20 cellular contexts compared by ENCODE assay signal in genomic region chr7:148729984-148730733, GRCh38. TPM values are rescaled to one million over a fixed set of nuclear protein-coding genes. Genes with fewer than 3 reads are reported as not detected.
DNase-seq lines count a peak whose midpoint lies in the region; ATAC-seq and TF ChIP-seq lines count a peak whose summit lies in the region.
"Had no signal": no experiment of that assay in that cellular context is flagged by ENCODE, and none has a peak within 500 bp of the region (broad histone marks: within the 10 kb centered on the region; RNA-seq: fewer than 3 reads in every experiment).

No MANE protein-coding gene starts in this region.

- H4K91ac ChIP-seq in mesenchymal stem cell (ENCODE audit: low read length) = no peak overlapping the region

- no peak overlapping the region for H3K4me3 ChIP-seq in mesenchymal stem cell (ENCODE audit: insufficient read depth in 1 of 2, low read depth in 1 of 2, low read length in 2 of 2)
- H3K4me3 ChIP-seq in stomach = no peak overlapping the region
- no peak overlapping the region for H3K4me3 ChIP-seq in HAP-1
- H3K4me3 ChIP-seq: breast epithelium, tibial artery had no signal

- H3K4me1 ChIP-seq in mesenchymal stem cell (ENCODE audit: control insufficient read depth, insufficient read depth, low read depth, low read length) = peaks cover 6% of the 10 kb centered on the region
- H3K4me1 ChIP-seq in stomach = peaks cover 5 to 92% (median 48%) of the 10 kb centered on the region in 4 donors
- no peaks in the 10 kb centered on the region for H3K4me1 ChIP-seq in HAP-1

- TF ChIP-seq CTCF in stomach (IDR thresholded peaks at IDR 0.05) = no peak

- ATAC-seq in HG03159 (IDR thresholded peaks at IDR 0.05; ENCODE audit: unreplicated experiment) (no peak), GM18907 (IDR thresholded peaks at IDR 0.05; ENCODE audit: unreplicated experiment) (no peak)
- ATAC-seq: activated naive CD4-positive, alpha-beta T cell treated with anti-CD3 and anti-CD28 coated beads, Interleukin-2, amount 50 U/mL, for 72 hours; foreskin keratinocyte; left colon; stimulated activated memory B cell treated with anti-CD40 and anti-IgM and Interleukin-4, amounts not matched to agents 10 μg/mL and 1 μg/mL and 100 μg/mL, for 72 hours had no signal

- H3K79me1 ChIP-seq in mesenchymal stem cell (replicated peaks; ENCODE audit: low read length, poor library complexity, severe bottlenecking) = peaks cover 32% of the 10 kb centered on the region

- H3K14ac ChIP-seq in mesenchymal stem cell (ENCODE audit: low read length in 2 of 2) = peak overlapping the region in 1 of 2 experiments; percentile 13

- no peak overlapping the region for H3K4me2 ChIP-seq in mesenchymal stem cell (ENCODE audit: low read length, poor library complexity, severe bottlenecking)

- peak overlapping the region; percentile 16 for H4K8ac ChIP-seq in mesenchymal stem cell (ENCODE audit: low read length)

- TF ChIP-seq POLR2A in stomach (IDR thresholded peaks at IDR 0.05) = no peak

- no peak overlapping the region for H2BK15ac ChIP-seq in mesenchymal stem cell (ENCODE audit: low read depth, poor library complexity, severe bottlenecking)

- in situ Hi-C loops in HAP-1 (cut with MboI; ENCODE audit: low sequenced_read_pairs) = no loop called here

- H3K27ac ChIP-seq in mesenchymal stem cell (ENCODE audit: low read length, poor library complexity, severe bottlenecking) (no peak overlapping the region), stomach (peak overlapping the region in 2 of 5 donors; percentile 7 to 9)
- H3K27ac ChIP-seq: breast epithelium, foreskin keratinocyte, VCaP had no signal

- H3K9ac ChIP-seq in mesenchymal stem cell (ENCODE audit: low read length) = no peak overlapping the region

- no peak overlapping the region for H2AFZ ChIP-seq in mesenchymal stem cell (ENCODE audit: low read depth, low read length)

- no peak overlapping the region for H3K23ac ChIP-seq in mesenchymal stem cell (ENCODE audit: low read length in 2 of 2)

- DNase-seq in AG08395 (ENCODE audit: low spot score) (peak; percentile 32), M059J (ENCODE audit: low read depth) (peak; percentile 81), cerebellum (ENCODE audit: low spot score) (peak; percentile 82), mesenchymal stem cell (peak; percentile 54), stomach (no peak), HAP-1 (ENCODE audit: low spot score in 2 of 2) (no peak)
- DNase-seq: activated CD4-positive, alpha-beta T cell treated with anti-CD3 and anti-CD28 coated beads, Interleukin-2, amount 50 U/mL, for 4 hours; activated T-cell treated with anti-CD3 and anti-CD28 coated beads, Interleukin-2, amount 50 U/mL, for 1 hour; effector CD8-positive, alpha-beta T cell; foreskin keratinocyte; left colon; midbrain; NCI-H2029 treated with DMSO at 0.1 percent for 48 hours; tibial artery had no signal

- H3K36me3 ChIP-seq in mesenchymal stem cell (ENCODE audit: control insufficient read depth in 1 of 2, insufficient read depth in 2 of 2, low read depth in 1 of 2, low read length in 2 of 2) = peaks cover 13 to 54% of the 10 kb centered on the region in 2 experiments
- peaks cover 14 to 51% (median 37%) of the 10 kb centered on the region in 4 donors for H3K36me3 ChIP-seq in stomach
- peaks cover 40% of the 10 kb centered on the region for H3K36me3 ChIP-seq in HAP-1 (replicated peaks)
- H3K36me3 ChIP-seq: breast epithelium had no signal

- H3K4ac ChIP-seq in mesenchymal stem cell (ENCODE audit: low read depth in 1 of 2, low read length in 2 of 2) = no peak overlapping the region

- no peaks in the 10 kb centered on the region for H3K27me3 ChIP-seq in mesenchymal stem cell (ENCODE audit: control insufficient read depth in 1 of 2, insufficient read depth in 1 of 2, low read length in 2 of 2)
- no peaks in the 10 kb centered on the region for H3K27me3 ChIP-seq in stomach
- H3K27me3 ChIP-seq in HAP-1 (ENCODE audit: low read depth) = no peaks in the 10 kb centered on the region
- H3K27me3 ChIP-seq: breast epithelium, foreskin keratinocyte, tibial artery had no signal

- H2BK120ac ChIP-seq in mesenchymal stem cell (ENCODE audit: low read depth, low read length) = no peak overlapping the region

- intact Hi-C loops in stomach (cut with DNase I; ENCODE audit: low total_unique reads) = no loop called here

- no peak overlapping the region for H2AK5ac ChIP-seq in mesenchymal stem cell (ENCODE audit: low read length, severe bottlenecking)

- WGBS in mesenchymal stem cell = 72% methylated on average over 10 of the region's 12 CpGs
- 68 to 84% (median 78%) methylated on average over 12 of the region's 12 CpGs for WGBS in stomach, 5 donors

- no peak for TF ChIP-seq EP300 in stomach (IDR thresholded peaks at IDR 0.05)

- H2BK12ac ChIP-seq in mesenchymal stem cell (ENCODE audit: low read length in 2 of 2) = no peak overlapping the region

- H2BK5ac ChIP-seq in mesenchymal stem cell (ENCODE audit: low read depth, low read length, poor library complexity, severe bottlenecking) = no peak overlapping the region

- H3K18ac ChIP-seq in mesenchymal stem cell (ENCODE audit: low read depth in 1 of 2, low read length in 2 of 2) = no peak overlapping the region

- H3K9me3 ChIP-seq in mesenchymal stem cell (ENCODE audit: control insufficient read depth, low read length) = no peaks in the 10 kb centered on the region
- no peaks in the 10 kb centered on the region for H3K9me3 ChIP-seq in stomach
- H3K9me3 ChIP-seq in HAP-1 = no peaks in the 10 kb centered on the region
- H3K9me3 ChIP-seq: breast epithelium, tibial artery had no signal

RNA-seq across cellular contexts. Expression of gene CUL1, which starts 31.5 kb away (rescaled TPM):
- 46.3 and 51.6 TPM in 2 replicates for total RNA-seq in M059J (2014; rRNA removed; shearing (Covaris generic))
- total RNA-seq in cerebellum (45.9 TPM), stomach (10 to 100 TPM; 23.8 to 56.4 (median 37.8) TPM)
- 30.7 TPM for polyA plus RNA-seq in mesenchymal stem cell (2013, experiment 1 of 2)
- 31.0 TPM for polyA plus RNA-seq in mesenchymal stem cell (2013, experiment 2 of 2)
- 10 to 100 TPM; 22.5 to 33.5 (median 23.3) TPM for polyA plus RNA-seq in stomach

Comparison
In these comparisons a context has a peak if more than half of its experiments do, and no peak if none do; other contexts are left out.
1. DNase-seq: peak in AG08395 (single experiment), M059J (single experiment), cerebellum (single experiment) and mesenchymal stem cell (single experiment); none in stomach (single experiment) and HAP-1 (0 of 2).